ENCODE assay signal across 1 cellular context in the genomic region with DNA sequence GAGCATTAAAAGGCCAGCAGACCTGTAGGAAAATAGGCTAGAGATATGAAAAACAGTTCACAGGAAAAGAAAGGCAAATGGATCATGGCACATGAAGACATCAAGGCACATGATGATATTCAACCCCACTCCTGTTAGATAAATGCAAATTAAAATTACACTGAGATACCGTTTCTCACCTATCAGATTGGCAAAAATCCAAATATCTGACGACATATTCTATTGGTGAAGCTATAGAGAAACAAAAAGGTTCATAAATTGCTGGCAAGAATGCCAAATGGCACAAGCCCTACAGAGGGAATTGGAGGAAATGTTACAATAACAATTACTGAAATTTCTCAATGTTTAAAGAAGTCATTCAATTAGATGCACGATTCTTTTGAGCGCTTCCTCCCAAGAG.
A peak's percentile ranks its signal among the peaks of the same experiment; 100 is the strongest.
TF ChIP-seq lines count a peak whose summit lies in the region.

No MANE protein-coding gene starts in this region.

TF ChIP-seq in K562, 482 proteins besides CTCF, POLR2A, EP300 and RAD21:
- TF ChIP-seq NFIC (IDR thresholded peaks at IDR 0.05) = peak; percentile 83
- no peak for TF ChIP-seq RNF219 (CRISPR knock-in tag; IDR thresholded peaks at IDR 0.05)
- no peak for TF ChIP-seq JUNB (CRISPR knock-in tag; conservative IDR thresholded peaks at IDR 0.05)
- TF ChIP-seq, protein P1, sequence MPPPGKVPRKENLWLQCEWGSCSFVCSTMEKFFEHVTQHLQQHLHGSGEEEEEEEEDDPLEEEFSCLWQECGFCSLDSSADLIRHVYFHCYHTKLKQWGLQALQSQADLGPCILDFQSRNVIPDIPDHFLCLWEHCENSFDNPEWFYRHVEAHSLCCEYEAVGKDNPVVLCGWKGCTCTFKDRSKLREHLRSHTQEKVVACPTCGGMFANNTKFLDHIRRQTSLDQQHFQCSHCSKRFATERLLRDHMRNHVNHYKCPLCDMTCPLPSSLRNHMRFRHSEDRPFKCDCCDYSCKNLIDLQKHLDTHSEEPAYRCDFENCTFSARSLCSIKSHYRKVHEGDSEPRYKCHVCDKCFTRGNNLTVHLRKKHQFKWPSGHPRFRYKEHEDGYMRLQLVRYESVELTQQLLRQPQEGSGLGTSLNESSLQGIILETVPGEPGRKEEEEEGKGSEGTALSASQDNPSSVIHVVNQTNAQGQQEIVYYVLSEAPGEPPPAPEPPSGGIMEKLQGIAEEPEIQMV (tag; conservative IDR thresholded peaks at IDR 0.05; ENCODE audit: low read depth) = no peak
- no peak for TF ChIP-seq BCL6 (CRISPR knock-in tag; IDR thresholded peaks at IDR 0.05)
